ENCODE assay signal across 18 cellular contexts in the genomic region with DNA sequence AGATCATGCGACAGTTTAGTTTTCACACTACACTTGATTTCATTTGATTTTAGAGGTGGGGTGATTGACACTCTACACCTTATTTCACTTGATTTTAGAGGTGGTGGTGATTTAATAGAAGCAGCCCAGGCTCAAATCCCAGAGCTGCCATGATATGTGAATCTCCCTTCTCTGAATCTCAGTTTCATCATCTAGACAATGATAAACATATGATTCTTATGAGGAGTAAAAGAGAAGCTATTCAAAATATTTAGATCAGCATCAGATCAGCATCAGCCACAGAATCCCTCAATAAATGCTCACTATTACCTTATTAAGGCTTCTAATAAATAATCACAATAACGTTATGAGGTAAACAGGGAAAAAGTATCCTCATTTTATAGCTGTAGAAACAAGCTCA.
"Had no signal": no experiment of that assay in that cellular context is flagged by ENCODE, and none has a peak within 500 bp of the region (broad histone marks: within the 10 kb centered on the region; RNA-seq: fewer than 3 reads in every experiment).

No MANE protein-coding gene starts in this region.

- H3K4me3 ChIP-seq: colonic mucosa, skin epidermis had no signal

- ATAC-seq: naive thymus-derived CD4-positive, alpha-beta T cell; sciatic nerve; stimulated activated naive B cell treated with anti-CD40 and anti-IgM and Interleukin-4, amounts not matched to agents 10 μg/mL and 1 μg/mL and 100 μg/mL, for 72 hours; stimulated activated naive CD8-positive, alpha-beta T cell treated with anti-CD3 and anti-CD28 coated beads, Interleukin-15, amount 100 ng/mL, for 72 hours had no signal

- H3K36me3 ChIP-seq: colonic mucosa, neutrophil had no signal

- H3K27me3 ChIP-seq: colonic mucosa, neutrophil had no signal

- H3K27ac ChIP-seq: colonic mucosa, neutrophil, skin epidermis had no signal

- DNase-seq: colonic mucosa; dermis blood vessel endothelial cell; effector CD4-positive, alpha-beta T cell; endodermal cell; erythroblast; foreskin melanocyte; head of caudate nucleus; hippocampal formation; naive thymus-derived CD4-positive, alpha-beta T cell; nephron progenitor cell; stimulated activated CD4-positive, alpha-beta T cell treated with anti-CD3 and anti-CD28 coated beads, Interleukin-2, amount 100 ng/mL, for 24 hours; stimulated activated CD4-positive, alpha-beta T cell treated with anti-CD3 and anti-CD28 coated beads, Interleukin-4, amount 100 ng/mL, for 4 hours; stimulated activated naive B cell treated with anti-CD40 and anti-IgM and Interleukin-4, amounts not matched to agents 10 μg/mL and 1 μg/mL and 100 μg/mL, for 72 hours; stimulated activated naive CD8-positive, alpha-beta T cell treated with anti-CD3 and anti-CD28 coated beads, Interleukin-15, amount 100 ng/mL, for 72 hours; trophoblast cell had no signal

- H3K4me1 ChIP-seq: colonic mucosa had no signal

- H3K9me3 ChIP-seq: colonic mucosa, neutrophil had no signal
